ENCODE assay signal across 9 cellular contexts in genomic region chr16:67667434-67667816, GRCh38. TPM values are rescaled to one million over a fixed set of nuclear protein-coding genes. Genes with fewer than 3 reads are reported as not detected.
DNase-seq lines count a peak whose midpoint lies in the region; ATAC-seq and TF ChIP-seq lines count a peak whose summit lies in the region.
"Had no signal": no experiment of that assay in that cellular context is flagged by ENCODE, and none has a peak within 500 bp of the region (broad histone marks: within the 10 kb centered on the region; RNA-seq: fewer than 3 reads in every experiment).

No MANE protein-coding gene starts in this region.

- DNase-seq in heart right ventricle (no peak), Right ventricle myocardium superior (no peak), MCF 10A (ENCODE audit: unreplicated experiment) (no peak), aorta (no peak), NCI-H526 (lab: John Stamatoyannopoulos, UW) (no peak), NCI-H2196 (lab: John Stamatoyannopoulos, UW; ENCODE audit: unreplicated experiment) (no peak), A673 (ENCODE audit: low spot score) (no peak)
- DNase-seq: activated gamma-delta T cell had no signal

- peaks cover 8 to 41% (median 28%) of the 10 kb centered on the region in 9 donors for H3K4me1 ChIP-seq in heart right ventricle
- H3K4me1 ChIP-seq in mucosa of stomach (ENCODE audit: control insufficient read depth, insufficient read depth, low read length) = peaks cover 19% of the 10 kb centered on the region
- H3K4me1 ChIP-seq in aorta (ENCODE audit: control insufficient read depth in 1 of 2, insufficient read depth in 2 of 2, low read length in 2 of 2) = no peaks in the 10 kb centered on the region
- H3K4me1 ChIP-seq in A673 (ENCODE audit: insufficient read depth, low read length, poor library complexity, severe bottlenecking) = peaks cover 10% of the 10 kb centered on the region

- H3K27me3 ChIP-seq in heart right ventricle (no peaks in the 10 kb centered on the region), mucosa of stomach (ENCODE audit: control insufficient read depth, insufficient read depth, low read length) (no peaks in the 10 kb centered on the region), aorta (ENCODE audit: control insufficient read depth in 1 of 2, insufficient read depth in 2 of 2, low read length in 1 of 2) (no peaks in the 10 kb centered on the region), A673 (replicated peaks; ENCODE audit: insufficient read depth, low read depth, low read length, poor library complexity) (no peaks in the 10 kb centered on the region)

- intact Hi-C loops in heart right ventricle (cut with DNase I) (loop anchor here in 5 of 10 donors (1.0 to 10.0 kb wide), 6 partner anchors 105 to 173 kb away; partner anchors contain the start of genes CTCF (in 3 of the 5), RANBP10 (in 1 of the 5) and TSNAXIP1 (in 1 of the 5)), Right ventricle myocardium superior (cut with DNase I) (loop anchor here (5.0 kb wide), 1 partner anchor 145 kb away; no protein-coding TSS in a partner anchor), MCF 10A (cut with micrococcal nuclease) (no loop called here), aorta (cut with DNase I) (loop anchor here in 1 of 2 donors (1.0 to 5.0 kb wide), 2 partner anchors 105 to 120 kb away; partner anchors contain the start of gene CTCF), A673 (cut with micrococcal nuclease; ENCODE audit: unreplicated experiment) (loop anchor here (5.0 kb wide), 1 partner anchor 105 kb away; the partner anchor contains the start of gene CTCF)

- no peaks in the 10 kb centered on the region for H3K9me3 ChIP-seq in heart right ventricle
- H3K9me3 ChIP-seq in mucosa of stomach (ENCODE audit: control insufficient read depth, low read length) = no peaks in the 10 kb centered on the region
- no peaks in the 10 kb centered on the region for H3K9me3 ChIP-seq in aorta (ENCODE audit: control insufficient read depth, low read length)
- H3K9me3 ChIP-seq in A673 (ENCODE audit: low read depth, low read length, poor library complexity, severe bottlenecking) = no peaks in the 10 kb centered on the region

- H3K36me3 Mint-ChIP-seq in MCF 10A (ENCODE audit: insufficient read depth, unreplicated experiment) = peaks cover 4% of the 10 kb centered on the region

- WGBS in heart right ventricle, 2 donors = 33 to 40% methylated on average over 13 of the region's 13 CpGs
- 20 to 33% methylated on average over 11 to 13 of the region's 13 CpGs for WGBS in aorta, 2 donors

- POLR2A ChIA-PET in MCF 10A (lab: Yijun Ruan, JAX) (interaction anchor here (0.6 to 1.6 kb wide), 4 partner anchors 95 to 146 kb away, joined by 3 to 5 read pairs (median 4); no protein-coding TSS in a partner anchor), A673 (lab: Charles Lee; ENCODE audit: low non-redundant PET) (no interaction called here)

- no peaks in the 10 kb centered on the region for H3K27me3 Mint-ChIP-seq in MCF 10A (ENCODE audit: insufficient read depth, unreplicated experiment)

- no peaks in the 10 kb centered on the region for H3K9me3 Mint-ChIP-seq in MCF 10A (ENCODE audit: unreplicated experiment)

- peak in 2 of 8 donors; percentile 3 to 6 for ATAC-seq in heart right ventricle
- no peak for ATAC-seq in Right ventricle myocardium superior (ENCODE audit: poor library complexity)
- peak; percentile 6 for ATAC-seq in aorta (ENCODE audit: low FRiP score)

- BruUV-seq in MCF 10A (replicated peaks; lab: Mats Ljungman, UMichigan) (no TSS peak), A673 (replicated peaks; lab: Mats Ljungman, UMichigan) (no TSS peak)

- peak overlapping the region; percentile 72 for H3K4me3 Mint-ChIP-seq in MCF 10A (ENCODE audit: unreplicated experiment)

- CTCF ChIA-PET in MCF 10A (lab: Yijun Ruan, JAX) (interaction anchor here (0.6 to 6.9 kb wide), 15 partner anchors 9 to 825 kb away, joined by 3 to 57 read pairs (median 4); partner anchors contain the start of gene GFOD2), A673 (lab: Charles Lee) (interaction anchor here (1.1 to 3.8 kb wide), 3 partner anchors 121 to 146 kb away, joined by 3 to 22 read pairs (median 19); no protein-coding TSS in a partner anchor)

- H3K36me3 ChIP-seq in heart right ventricle (peaks cover 0 to 26% (median 0%) of the 10 kb centered on the region in 9 donors), mucosa of stomach (ENCODE audit: control insufficient read depth, insufficient read depth, low read length) (no peaks in the 10 kb centered on the region), aorta (ENCODE audit: control insufficient read depth in 1 of 2, insufficient read depth in 2 of 2, low read length in 1 of 2) (no peaks in the 10 kb centered on the region), A673 (ENCODE audit: insufficient read depth, low read length, poor library complexity, severe bottlenecking) (no peaks in the 10 kb centered on the region)

- H3K27ac Mint-ChIP-seq in MCF 10A (ENCODE audit: low read depth, unreplicated experiment) = no peak overlapping the region

- H3K4me3 ChIP-seq in heart right ventricle (peak overlapping the region; percentile 58 to 92 (median 87)), mucosa of stomach (ENCODE audit: low read length) (no peak overlapping the region), aorta (ENCODE audit: low read length in 2 of 2) (no peak overlapping the region), A673 (ENCODE audit: low read depth, low read length, poor library complexity, severe bottlenecking) (no peak overlapping the region)

- TF ChIP-seq CTCF in heart right ventricle (IDR thresholded peaks at IDR 0.05) (no peak), MCF 10A (IDR thresholded peaks at IDR 0.05; ENCODE audit: unreplicated experiment) (no peak), A673 (conservative IDR thresholded peaks at IDR 0.05; ENCODE audit: low read depth, low read length) (no peak)

- H3K27ac ChIP-seq in heart right ventricle (peak overlapping the region; percentile 81 to 98 (median 94)), aorta (ENCODE audit: low read depth in 1 of 2, low read length in 2 of 2) (peak overlapping the region in 1 of 2 donors; percentile 4), A673 (ENCODE audit: low read depth, low read length, poor library complexity, severe bottlenecking) (no peak overlapping the region)

- H3K9ac ChIP-seq in mucosa of stomach (ENCODE audit: low read length) = peak overlapping the region; percentile 52

- peaks cover 4% of the 10 kb centered on the region for H3K4me1 Mint-ChIP-seq in MCF 10A (ENCODE audit: insufficient read depth, unreplicated experiment)

RNA-seq across cellular contexts. Expression of gene C16orf86, which starts 0.8 kb away (rescaled TPM):
- total RNA-seq in heart right ventricle = 1 to 10 TPM; 2.8 to 5.6 (median 4.3) TPM
- 1 to 10 TPM; 2.6 to 3.7 TPM for polyA plus RNA-seq in heart right ventricle
- total RNA-seq in Right ventricle myocardium superior = 4.3 TPM
- total RNA-seq in MCF 10A (2022) = 0.54 and 0.65 TPM in 2 replicates
- 1 to 10 TPM; 2.6 to 7.9 TPM for total RNA-seq in aorta
- polyA plus RNA-seq in aorta = 10 to 100 TPM in 1 of 2 donors, 1 to 10 TPM in 1; 3.1 to 14.4 TPM
- total RNA-seq in A673 (2021) = not detected in 2 replicates

RNA-seq across cellular contexts. Expression of gene ENKD1, which starts 0.9 kb away (rescaled TPM):
- total RNA-seq in heart right ventricle (10 to 100 TPM in 1 of 10 donors, 1 to 10 TPM in 9; 3.6 to 12.7 (median 8.4) TPM), Right ventricle myocardium superior (8.8 TPM), MCF 10A (2022) (12.8 and 14.5 TPM in 2 replicates), aorta (10 to 100 TPM in 1 of 2 donors, 1 to 10 TPM in 1; 9.7 to 15.2 TPM), A673 (2021) (8.5 and 11.2 TPM in 2 replicates)
- polyA plus RNA-seq in heart right ventricle (10 to 100 TPM; 24.5 to 30.9 TPM), aorta (10 to 100 TPM; 13.3 to 73.8 TPM)

RNA-seq across cellular contexts. Expression of gene PARD6A, which starts 6.7 kb away (rescaled TPM):
- total RNA-seq in heart right ventricle (1 to 10 TPM; 1.7 to 5.9 (median 2.2) TPM), Right ventricle myocardium superior (3.2 TPM), MCF 10A (2022) (3.2 and 4.5 TPM in 2 replicates), aorta (1 to 10 TPM; 3.9 to 5.3 TPM), A673 (2021) (8.6 and 8.7 TPM in 2 replicates)
- polyA plus RNA-seq in heart right ventricle (1 to 10 TPM; 2.7 to 5.8 TPM), aorta (1 to 10 TPM; 5.9 to 7.8 TPM)

RNA-seq across cellular contexts. Expression of gene ACD, which starts 7.4 kb away (rescaled TPM):
- 10 to 100 TPM in 1 of 10 donors, 1 to 10 TPM in 9; 6.9 to 11.3 (median 8.6) TPM for total RNA-seq in heart right ventricle
- 10 to 100 TPM in 1 of 2 donors, 1 to 10 TPM in 1; 7.7 to 15.0 TPM for polyA plus RNA-seq in heart right ventricle
- 7.1 TPM for total RNA-seq in Right ventricle myocardium superior
- 26.1 and 33.6 TPM in 2 replicates for total RNA-seq in MCF 10A (2022)
- 10 to 100 TPM; 15.7 to 21.9 TPM for total RNA-seq in aorta
- polyA plus RNA-seq in aorta = 10 to 100 TPM in 1 of 2 donors, 1 to 10 TPM in 1; 7.0 to 34.6 TPM
- 45.8 and 48.0 TPM in 2 replicates for total RNA-seq in A673 (2021)

RNA-seq across cellular contexts. Expression of gene CARMIL2, which starts 22.5 kb away (rescaled TPM):
- total RNA-seq in heart right ventricle (1 to 10 TPM in 3 of 10 donors, under 1 TPM in 6, not detected in 1; 0.27 to 2.7 (median 0.60) TPM), Right ventricle myocardium superior (0.05 TPM), MCF 10A (2022) (1.6 and 1.9 TPM in 2 replicates), aorta (1 to 10 TPM; 3.0 to 4.0 TPM), A673 (2021) (4.4 and 9.5 TPM in 2 replicates)
- polyA plus RNA-seq in heart right ventricle (1 to 10 TPM in 1 of 2 donors, under 1 TPM in 1; 0.16 to 1.2 TPM), aorta (1 to 10 TPM in 1 of 2 donors, under 1 TPM in 1; 0.13 to 3.7 TPM)

Comparison
In these comparisons a context has a peak if more than half of its experiments do, and no peak if none do; other contexts are left out.
1. H3K4me3 ChIP-seq: peak in heart right ventricle (10 of 10); none in mucosa of stomach (single experiment), aorta (0 of 2) and A673 (single experiment).